21 cellular contexts compared by ENCODE assay signal in the genomic region with DNA sequence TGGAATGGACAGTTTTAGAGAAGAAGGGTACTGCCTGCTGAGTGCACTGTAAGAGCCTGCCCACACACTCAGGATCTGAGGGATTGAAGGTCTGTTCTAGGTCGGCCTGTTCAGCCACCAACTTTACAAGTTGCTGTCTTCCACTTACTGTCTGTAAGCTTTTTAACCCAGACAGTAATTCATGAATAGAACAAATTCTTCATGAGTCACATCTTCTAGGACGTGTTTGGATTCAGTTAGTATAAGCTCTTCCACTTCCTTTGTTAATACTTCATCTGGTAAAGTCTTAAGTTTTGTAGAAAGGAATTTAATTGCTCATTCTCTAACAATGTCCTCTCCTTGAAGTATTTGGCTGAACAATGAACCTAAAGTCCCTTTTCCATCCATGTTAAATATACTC.
A peak's percentile ranks its signal among the peaks of the same experiment; 100 is the strongest.
DNase-seq lines count a peak whose midpoint lies in the region; ATAC-seq and TF ChIP-seq lines count a peak whose summit lies in the region.
"Had no signal": no experiment of that assay in that cellular context is flagged by ENCODE, and none has a peak within 500 bp of the region (broad histone marks: within the 10 kb centered on the region; RNA-seq: fewer than 3 reads in every experiment).

No MANE protein-coding gene starts in this region.

- H3K27me3 ChIP-seq in MG63: no peaks in the 10 kb centered on the region
- H3K27me3 ChIP-seq: BE2C, colonic mucosa, SJCRH30, tibial artery had no signal

- TF ChIP-seq CTCF in AG10803 (conservative IDR thresholded peaks at IDR 0.05; ENCODE audit: low read length) (no peak), GM10248 (IDR thresholded peaks at IDR 0.05; ENCODE audit: control extremely low read depth, extremely low read depth, low read depth, missing control alignments) (no peak), GM10266 (IDR thresholded peaks at IDR 0.05; ENCODE audit: control insufficient read depth, insufficient read depth, low read depth, missing control alignments) (no peak)

- ATAC-seq in GM18868 (IDR thresholded peaks at IDR 0.05; ENCODE audit: unreplicated experiment): no peak
- ATAC-seq: K562 had no signal

- POLR2A ChIA-PET in GM10248 (lab: Yijun Ruan, JAX): no interaction called here

- H3K4me3 ChIP-seq in AG10803 (ENCODE audit: low read length): no peak overlapping the region
- no peak overlapping the region for H3K4me3 ChIP-seq in MG63
- H3K4me3 ChIP-seq: colonic mucosa, K562, lung, SJCRH30, tibial artery had no signal

- DNase-seq in AG10803 (ENCODE audit: low read depth) (peak; percentile 91), MG63 (peak; percentile 28), dedifferentiated amniotic fluid mesenchymal stem cell (ENCODE audit: extremely low spot score) (peak; percentile 71), myocyte (ENCODE audit: low read depth) (peak; percentile 9), GM10248 (ENCODE audit: extremely low spot score) (no peak), NCI-H774 (lab: John Stamatoyannopoulos, UW) (no peak), GM10266 (ENCODE audit: extremely low spot score) (no peak)
- DNase-seq: activated CD4-positive, alpha-beta T cell treated with anti-CD3 and anti-CD28 coated beads, Interleukin-2, amount 50 U/mL, for 4 hours; amniotic stem cell; BE2C; colonic mucosa; DMS53; erythroblast; NCI-H1105 treated with DMSO at 0.1 percent for 48 hours; retina; SJCRH30; stimulated activated CD4-positive, alpha-beta T cell treated with anti-CD3 and anti-CD28 coated beads, Interleukin-4, amount 100 ng/mL, for 1 hour; tibial artery had no signal

- no peaks in the 10 kb centered on the region for H3K36me3 ChIP-seq in MG63
- H3K36me3 ChIP-seq: BE2C, colonic mucosa, SJCRH30, tibial artery had no signal

- CTCF ChIA-PET in GM10248 (lab: Yijun Ruan, JAX): no interaction called here

- H3K9me3 ChIP-seq in MG63: no peaks in the 10 kb centered on the region
- H3K9me3 ChIP-seq: BE2C, colonic mucosa, SJCRH30, tibial artery had no signal

Comparison
In these comparisons a context has a peak if more than half of its experiments do, and no peak if none do; other contexts are left out.
1. DNase-seq: peak in AG10803 (single experiment), MG63 (single experiment), dedifferentiated amniotic fluid mesenchymal stem cell (single experiment) and myocyte (single experiment); none in GM10248 (single experiment), NCI-H774 (single experiment) and GM10266 (single experiment).